In genomic region chr3:19539488-19540395, GRCh38 we compare ENCODE assay signal across 12 cellular contexts.
A peak's percentile ranks its signal among the peaks of the same experiment; 100 is the strongest.
DNase-seq lines count a peak whose midpoint lies in the region; ATAC-seq and TF ChIP-seq lines count a peak whose summit lies in the region.
"Had no signal": no experiment of that assay in that cellular context is flagged by ENCODE, and none has a peak within 500 bp of the region (broad histone marks: within the 10 kb centered on the region; RNA-seq: fewer than 3 reads in every experiment).

No MANE protein-coding gene starts in this region.

- DNase-seq in MV-4-11 (lab: John Stamatoyannopoulos, UW) = peak; percentile 79
- DNase-seq in SIG-M5 (lab: John Stamatoyannopoulos, UW) = no peak
- DNase-seq in gastrocnemius medialis = no peak
- DNase-seq in activated CD4-positive, alpha-beta T cell treated with anti-CD3 and anti-CD28 coated beads for 1 hour = no peak
- no peak for DNase-seq in testis
- DNase-seq: NCI-H1105 treated with DMSO at 0.1 percent for 48 hours had no signal

- WGBS in testis, 2 donors = 42 to 46% methylated on average over 2 of the region's 2 CpGs

- H3K4me1 ChIP-seq in BLaER1 treated with 17β-estradiol and CSF1 and Interleukin-3, amounts not matched to agents 10 nM and 100 nM = peaks cover 20 to 69% (median 50%) of the 10 kb centered on the region in 10 experiments
- H3K4me1 ChIP-seq in gastrocnemius medialis = no peaks in the 10 kb centered on the region
- H3K4me1 ChIP-seq in testis = no peaks in the 10 kb centered on the region

- H4K20me1 ChIP-seq in BLaER1 treated with 17β-estradiol and CSF1 and Interleukin-3, amounts not matched to agents 10 nM and 100 nM = no peaks in the 10 kb centered on the region

- peak overlapping the region in 8 of 11 experiments; percentile 2 to 61 (median 40); a peak in 10 of 22 replicates for H3K27ac ChIP-seq in BLaER1 treated with 17β-estradiol and CSF1 and Interleukin-3, amounts not matched to agents 10 nM and 100 nM
- H3K27ac ChIP-seq in gastrocnemius medialis = no peak overlapping the region
- H3K27ac ChIP-seq in testis = no peak overlapping the region
- H3K27ac ChIP-seq: ascending aorta had no signal

- H3K9me3 ChIP-seq in BLaER1 treated with 17β-estradiol and CSF1 and Interleukin-3, amounts not matched to agents 10 nM and 100 nM (replicated peaks in 1 of 11) = no peaks in the 10 kb centered on the region; a peak in 3 of 22 replicates
- H3K9me3 ChIP-seq in gastrocnemius medialis (no peaks in the 10 kb centered on the region), testis (no peaks in the 10 kb centered on the region)
- H3K9me3 ChIP-seq: ascending aorta had no signal

- H3K4me2 ChIP-seq in BLaER1 treated with 17β-estradiol and CSF1 and Interleukin-3, amounts not matched to agents 10 nM and 100 nM = peak overlapping the region; percentile 48 to 94 (median 69)

- TF ChIP-seq POLR2A in gastrocnemius medialis (IDR thresholded peaks at IDR 0.05) (no peak), testis (IDR thresholded peaks at IDR 0.05) (no peak)

- H3K27me3 ChIP-seq in BLaER1 treated with 17β-estradiol and CSF1 and Interleukin-3, amounts not matched to agents 10 nM and 100 nM = no peaks in the 10 kb centered on the region
- H3K27me3 ChIP-seq in gastrocnemius medialis (no peaks in the 10 kb centered on the region), testis (no peaks in the 10 kb centered on the region)
- H3K27me3 ChIP-seq: ascending aorta had no signal

- 0 out of 20 replicates have a peak overlapping the region, but pooled peaks of 1 of the 10 experiments have one; percentile 23 for H3K4me3 ChIP-seq in BLaER1 treated with 17β-estradiol and CSF1 and Interleukin-3, amounts not matched to agents 10 nM and 100 nM
- no peak overlapping the region for H3K4me3 ChIP-seq in gastrocnemius medialis
- H3K4me3 ChIP-seq in testis = no peak overlapping the region
- H3K4me3 ChIP-seq: ascending aorta, lung, skin epidermis had no signal

- in situ Hi-C loops in gastrocnemius medialis (cut with MboI; ENCODE audit: low sequenced_read_pairs in 4 of 4) = no loop called here

- H3K36me3 ChIP-seq in BLaER1 treated with 17β-estradiol and CSF1 and Interleukin-3, amounts not matched to agents 10 nM and 100 nM = no peaks in the 10 kb centered on the region
- H3K36me3 ChIP-seq in gastrocnemius medialis (no peaks in the 10 kb centered on the region), testis (ENCODE audit: low read depth, missing control alignments) (no peaks in the 10 kb centered on the region)
- H3K36me3 ChIP-seq: ascending aorta had no signal

- TF ChIP-seq CTCF in gastrocnemius medialis (IDR thresholded peaks at IDR 0.05 in 4 of 5, conservative IDR thresholded peaks at IDR 0.05 in 1 of 5) = no peak
- no peak for TF ChIP-seq CTCF in testis (IDR thresholded peaks at IDR 0.05)

- H3K9ac ChIP-seq in BLaER1 treated with 17β-estradiol and CSF1 and Interleukin-3, amounts not matched to agents 10 nM and 100 nM = peak overlapping the region in 1 of 11 experiments; percentile 40; a peak in 3 of 22 replicates

- ATAC-seq in GM19372 (IDR thresholded peaks at IDR 0.05; ENCODE audit: low read depth, unreplicated experiment) = peak; percentile 65
- ATAC-seq in HG02970 (IDR thresholded peaks at IDR 0.05; ENCODE audit: low FRiP score, unreplicated experiment) = peak; percentile 78
- no peak for ATAC-seq in gastrocnemius medialis

- intact Hi-C loops in gastrocnemius medialis (cut with DNase I; ENCODE audit: low total_unique reads) (no loop called here), testis (cut with DNase I; ENCODE audit: low total_unique reads) (no loop called here)

Comparison
In these comparisons a context has a peak if more than half of its experiments do, and no peak if none do; other contexts are left out.
1. H3K27ac ChIP-seq: peak in BLaER1 treated with 17β-estradiol and CSF1 and Interleukin-3, amounts not matched to agents 10 nM and 100 nM (8 of 11); none in gastrocnemius medialis (0 of 4) and testis (0 of 2).
2. ATAC-seq: peak in GM19372 (single experiment) and HG02970 (single experiment); none in gastrocnemius medialis (0 of 2).